10 cellular contexts compared by ENCODE assay signal in genomic region chr1:27884182-27884954, GRCh38. TPM values are rescaled to one million over a fixed set of nuclear protein-coding genes. Genes with fewer than 3 reads are reported as not detected.
DNase-seq lines count a peak whose midpoint lies in the region; ATAC-seq, FAIRE-seq and TF ChIP-seq lines count a peak whose summit lies in the region.
"Had no signal": no experiment of that assay in that cellular context is flagged by ENCODE, and none has a peak within 500 bp of the region (broad histone marks: within the 10 kb centered on the region; RNA-seq: fewer than 3 reads in every experiment).

No MANE protein-coding gene starts in this region.

- peaks cover 11% of the 10 kb centered on the region for H3K4me1 ChIP-seq in HepG2 (ENCODE audit: insufficient read depth, low read length)
- peaks cover 0 to 5% of the 10 kb centered on the region in 2 experiments; a peak in 1 of 4 replicates for H3K4me1 ChIP-seq in SK-N-SH (ENCODE audit: control insufficient read depth in 1 of 2, insufficient read depth in 2 of 2, low read depth in 1 of 2, low read length in 1 of 2)

- peak; percentile 79 for DNase-seq in CD14-positive monocyte (ENCODE audit: low spot score)
- DNase-seq in GM20000 (ENCODE audit: low spot score): peak; percentile 49
- peak; percentile 93 for DNase-seq in MV-4-11 (lab: John Stamatoyannopoulos, UW)
- no peak for DNase-seq in HepG2 (ENCODE audit: low spot score)
- DNase-seq in DMS79 (lab: John Stamatoyannopoulos, UW): no peak
- no peak for DNase-seq in stimulated activated naive CD4-positive, alpha-beta T cell treated with Interleukin-2 at 50 U/mL for 16 hours (lab: John Stamatoyannopoulos, UW)
- DNase-seq in cerebellar nuclear complex (lab: John Stamatoyannopoulos, UW): no peak
- DNase-seq in SK-N-SH: no peak

- TF ChIP-seq CTCF in CD14-positive monocyte (IDR thresholded peaks at IDR 0.05) (no peak), GM20000 (IDR thresholded peaks at IDR 0.05; ENCODE audit: extremely low read depth, missing control alignments) (no peak), HepG2 (CRISPR knock-in tag; IDR thresholded peaks at IDR 0.05) (no peak), SK-N-SH (IDR thresholded peaks at IDR 0.05) (no peak)

- H3K27ac Mint-ChIP-seq in CD14-positive monocyte: peak overlapping the region; percentile 99 to 100 (median 99)

- no peaks in the 10 kb centered on the region for H3K9me3 ChIP-seq in HepG2 (ENCODE audit: low read length)
- H3K9me3 ChIP-seq in SK-N-SH: no peaks in the 10 kb centered on the region

- no peaks in the 10 kb centered on the region for H3K9me2 ChIP-seq in SK-N-SH

- CTCF ChIA-PET in HepG2 (lab: Yijun Ruan, JAX; ENCODE audit: low intra/inter-chr PET ratio, low total read pairs) (no interaction called here), SK-N-SH (lab: Yijun Ruan, JAX) (no interaction called here)

- peaks cover 90% of the 10 kb centered on the region for H3K4me1 Mint-ChIP-seq in CD14-positive monocyte

- 80% methylated on average over 11 of the region's 21 CpGs for WGBS in HepG2 (ENCODE audit: low lambda C conversion rate)
- WGBS in SK-N-SH (ENCODE audit: low lambda C conversion rate): 90% methylated on average over 15 of the region's 21 CpGs

- peaks cover 0 to 4% (median 0%) of the 10 kb centered on the region in 3 donors for H3K27me3 Mint-ChIP-seq in CD14-positive monocyte (ENCODE audit: low read depth in 3 of 3)

- H3K79me2 ChIP-seq in HepG2 (ENCODE audit: insufficient read depth, low read length) (no peaks in the 10 kb centered on the region), SK-N-SH (ENCODE audit: insufficient read depth) (no peaks in the 10 kb centered on the region)

- no peaks in the 10 kb centered on the region for H4K20me1 ChIP-seq in HepG2 (ENCODE audit: insufficient read depth, low read length)
- H4K20me1 ChIP-seq in SK-N-SH (ENCODE audit: insufficient read depth): no peaks in the 10 kb centered on the region

- in situ Hi-C loops in HepG2 (cut with HindIII; ENCODE audit: extremely low pct_ligation_motif_present, low pct_unique_long_range_greater_than_20kb): no loop called here

- no peak for TF ChIP-seq RAD21 in HepG2 (CRISPR knock-in tag; IDR thresholded peaks at IDR 0.05)
- TF ChIP-seq RAD21 in SK-N-SH (IDR thresholded peaks at IDR 0.05; ENCODE audit: low read length): no peak

- peaks cover 0 to 1% (median 0%) of the 10 kb centered on the region in 7 donors for H3K9me3 Mint-ChIP-seq in CD14-positive monocyte

- FAIRE-seq in HepG2 (lab: Jason Lieb, UNC): no peak
- FAIRE-seq: G401.6 had no signal

- H3K4me3 ChIP-seq in HepG2 (replicated peaks in 1 of 3; ENCODE audit: insufficient read depth in 1 of 3, low read depth in 2 of 3, low read length in 3 of 3): no peak overlapping the region
- H3K4me3 ChIP-seq in SK-N-SH (ENCODE audit: low read depth in 2 of 2, low read length in 1 of 2): no peak overlapping the region

- no peak overlapping the region for H3K4me2 ChIP-seq in HepG2 (ENCODE audit: low read depth, low read length)
- H3K4me2 ChIP-seq in SK-N-SH: no peak overlapping the region

- H2AFZ ChIP-seq in HepG2 (ENCODE audit: low read length) (no peak overlapping the region), SK-N-SH (ENCODE audit: low read depth) (no peak overlapping the region)

- TF ChIP-seq POLR2A in HepG2 (IDR thresholded peaks at IDR 0.05; ENCODE audit: insufficient read depth in 1 of 2, low read depth in 2 of 2, low read length in 2 of 2): no peak

- BruUV-seq in HepG2 (replicated peaks; lab: Mats Ljungman, UMichigan): no TSS peak

- peak overlapping the region; percentile 67 to 80 for H3K4me3 Mint-ChIP-seq in CD14-positive monocyte

- intact Hi-C loops in CD14-positive monocyte (cut with micrococcal nuclease) (no loop called here), HepG2 (cut with micrococcal nuclease; ENCODE audit: unreplicated experiment) (no loop called here)

- TF ChIP-seq EP300 in HepG2 (IDR thresholded peaks at IDR 0.05; ENCODE audit: low read depth in 2 of 2, low read length in 2 of 2) (no peak), HepG2 (CRISPR knock-in tag; IDR thresholded peaks at IDR 0.05; ENCODE audit: borderline replicate concordance) (no peak), SK-N-SH (IDR thresholded peaks at IDR 0.05; ENCODE audit: borderline replicate concordance in 1 of 2, low read depth in 1 of 2, low read length in 1 of 2) (no peak)

- no peaks in the 10 kb centered on the region for H3K27me3 ChIP-seq in HepG2 (ENCODE audit: control insufficient read depth in 1 of 2, insufficient read depth in 2 of 2, low read length in 2 of 2)
- H3K27me3 ChIP-seq in SK-N-SH (ENCODE audit: insufficient read depth): no peaks in the 10 kb centered on the region

- no peaks in the 10 kb centered on the region for H3F3A ChIP-seq in SK-N-SH (replicated peaks; ENCODE audit: insufficient read depth)

- ATAC-seq in HepG2: no peak
- ATAC-seq: Panc1 had no signal

- peaks cover 79 to 98% of the 10 kb centered on the region in 2 donors for H3K36me3 Mint-ChIP-seq in CD14-positive monocyte

- POLR2A ChIA-PET in HepG2 (lab: Yijun Ruan, JAX): no interaction called here
- POLR2A ChIA-PET in SK-N-SH (lab: Yijun Ruan, JAX): no interaction called here

- H3K36me3 ChIP-seq in HepG2 (replicated peaks in 1 of 2; ENCODE audit: control insufficient read depth in 1 of 2, insufficient read depth in 2 of 2, low read length in 2 of 2) (peaks cover 0 to 2% of the 10 kb centered on the region in 2 experiments; a peak in 1 of 5 replicates), SK-N-SH (replicated peaks in 1 of 2; ENCODE audit: control insufficient read depth in 1 of 2, insufficient read depth in 2 of 2, low read length in 1 of 2) (peaks cover 0 to 2% of the 10 kb centered on the region in 2 experiments)

- H3K9ac ChIP-seq in HepG2 (ENCODE audit: insufficient read depth, low read depth, low read length) (no peak overlapping the region), SK-N-SH (no peak overlapping the region)

- no peak overlapping the region for H3K27ac ChIP-seq in HepG2 (ENCODE audit: extremely low read length, insufficient read depth, low read length)
- no peak overlapping the region for H3K27ac ChIP-seq in SK-N-SH (ENCODE audit: low read depth in 2 of 2, low read length in 1 of 2)

RNA-seq across cellular contexts. Expression of gene THEMIS2, which starts 12.0 kb away (rescaled TPM):
- polyA plus RNA-seq in CD14-positive monocyte: 100 to 1,000 TPM; 306 to 344 TPM
- total RNA-seq in HepG2 (2016; rRNA removed; fragmentation: Illumina TruSeq; extraction: Trizol): 0.38 and 0.46 TPM in 2 replicates
- total RNA-seq in HepG2 (2016; cell fraction: cytosol; rRNA removed; fragmentation: Illumina TruSeq; extraction: Trizol; ENCODE audit: low read depth): not detected in 2 replicates
- total RNA-seq in HepG2 (2016; cell fraction: insoluble cytoplasmic fraction; rRNA removed; fragmentation: Illumina TruSeq; extraction: Trizol): 0.52 and 0.74 TPM in 2 replicates
- total RNA-seq in HepG2 (2016; cell fraction: membrane; rRNA removed; fragmentation: Illumina TruSeq; extraction: Trizol): 0.28 and 0.31 TPM in 2 replicates
- 0.25 and 0.43 TPM in 2 replicates for total RNA-seq in HepG2 (2016; cell fraction: nucleus; rRNA removed; fragmentation: Illumina TruSeq; extraction: Trizol)
- 1.2 and 1.5 TPM in 2 replicates for polyA plus RNA-seq in HepG2 (2011; rRNA removed)
- polyA plus RNA-seq in HepG2 (2011; cell fraction: cytosol; rRNA removed): 0.77 and 0.78 TPM in 2 replicates
- polyA plus RNA-seq in HepG2 (2011; cell fraction: nucleus; rRNA removed): 1.5 and 1.7 TPM in 2 replicates
- polyA plus RNA-seq in HepG2 (2012): 0.43 and 0.49 TPM in 2 replicates
- polyA plus RNA-seq in HepG2 (2016; cell fraction: cytosol; fragmentation: Illumina TruSeq; extraction: Trizol; ENCODE audit: low read depth): 0.17 and 0.21 TPM in 2 replicates
- 0.22 and 0.42 TPM in 2 replicates for polyA plus RNA-seq in HepG2 (2016; cell fraction: insoluble cytoplasmic fraction; fragmentation: Illumina TruSeq; extraction: Trizol; ENCODE audit: low read depth)
- not detected in 2 replicates for polyA plus RNA-seq in HepG2 (2016; cell fraction: membrane; fragmentation: Illumina TruSeq; extraction: Trizol; ENCODE audit: low read depth)
- 0.95 and 2.0 TPM in 2 replicates for polyA plus RNA-seq in HepG2 (2016; cell fraction: nucleus; fragmentation: Illumina TruSeq; extraction: Trizol; ENCODE audit: insufficient read depth, low read depth)
- 1.1 and 4.7 TPM in 2 replicates for polyA minus RNA-seq in HepG2 (2011; rRNA and poly(A)+ RNA removed; ENCODE audit: low replicate concordance)
- 0.89 and 1.1 TPM in 2 replicates for polyA minus RNA-seq in HepG2 (2011; cell fraction: cytosol; rRNA and poly(A)+ RNA removed)
- polyA minus RNA-seq in HepG2 (2011; cell fraction: nucleus; rRNA and poly(A)+ RNA removed): 1.4 and 2.4 TPM in 2 replicates
- polyA plus RNA-seq in SK-N-SH (2012; rRNA removed): 4.1 and 4.9 TPM in 2 replicates
- polyA plus RNA-seq in SK-N-SH (2012; cell fraction: cytosol; rRNA removed): 2.2 and 3.0 TPM in 2 replicates
- polyA plus RNA-seq in SK-N-SH (2012; cell fraction: nucleus; rRNA removed): 5.5 and 6.4 TPM in 2 replicates

RNA-seq across cellular contexts. Expression of gene RPA2, which starts 30.0 kb away (rescaled TPM):
- polyA plus RNA-seq in CD14-positive monocyte: 100 to 1,000 TPM in 1 of 2 donors, 10 to 100 TPM in 1; 67.3 to 106 TPM
- total RNA-seq in HepG2 (2016; rRNA removed; fragmentation: Illumina TruSeq; extraction: Trizol): 43.4 and 60.0 TPM in 2 replicates
- 10.3 and 13.5 TPM in 2 replicates for total RNA-seq in HepG2 (2016; cell fraction: cytosol; rRNA removed; fragmentation: Illumina TruSeq; extraction: Trizol; ENCODE audit: low read depth)
- 41.1 and 61.2 TPM in 2 replicates for total RNA-seq in HepG2 (2016; cell fraction: insoluble cytoplasmic fraction; rRNA removed; fragmentation: Illumina TruSeq; extraction: Trizol)
- 19.9 and 22.1 TPM in 2 replicates for total RNA-seq in HepG2 (2016; cell fraction: membrane; rRNA removed; fragmentation: Illumina TruSeq; extraction: Trizol)
- total RNA-seq in HepG2 (2016; cell fraction: nucleus; rRNA removed; fragmentation: Illumina TruSeq; extraction: Trizol): 14.7 and 16.3 TPM in 2 replicates
- 19.0 and 21.4 TPM in 2 replicates for polyA plus RNA-seq in HepG2 (2011; rRNA removed)
- polyA plus RNA-seq in HepG2 (2011; cell fraction: cytosol; rRNA removed): 13.6 and 14.6 TPM in 2 replicates
- 5.7 and 8.3 TPM in 2 replicates for polyA plus RNA-seq in HepG2 (2011; cell fraction: nucleus; rRNA removed)
- polyA plus RNA-seq in HepG2 (2012): 13.4 and 17.0 TPM in 2 replicates
- 9.1 and 10.3 TPM in 2 replicates for polyA plus RNA-seq in HepG2 (2016; cell fraction: cytosol; fragmentation: Illumina TruSeq; extraction: Trizol; ENCODE audit: low read depth)
- 54.6 and 55.8 TPM in 2 replicates for polyA plus RNA-seq in HepG2 (2016; cell fraction: insoluble cytoplasmic fraction; fragmentation: Illumina TruSeq; extraction: Trizol; ENCODE audit: low read depth)
- 13.0 and 14.5 TPM in 2 replicates for polyA plus RNA-seq in HepG2 (2016; cell fraction: membrane; fragmentation: Illumina TruSeq; extraction: Trizol; ENCODE audit: low read depth)
- polyA plus RNA-seq in HepG2 (2016; cell fraction: nucleus; fragmentation: Illumina TruSeq; extraction: Trizol; ENCODE audit: insufficient read depth, low read depth): 20.7 and 24.5 TPM in 2 replicates
- polyA minus RNA-seq in HepG2 (2011; rRNA and poly(A)+ RNA removed; ENCODE audit: low replicate concordance): 10.2 and 36.1 TPM in 2 replicates
- 7.2 and 9.5 TPM in 2 replicates for polyA minus RNA-seq in HepG2 (2011; cell fraction: cytosol; rRNA and poly(A)+ RNA removed)
- 2.7 and 4.2 TPM in 2 replicates for polyA minus RNA-seq in HepG2 (2011; cell fraction: nucleus; rRNA and poly(A)+ RNA removed)
- polyA plus RNA-seq in SK-N-SH (2012; rRNA removed): 39.8 and 39.9 TPM in 2 replicates
- polyA plus RNA-seq in SK-N-SH (2012; cell fraction: cytosol; rRNA removed): 39.9 and 41.1 TPM in 2 replicates
- 14.9 and 26.1 TPM in 2 replicates for polyA plus RNA-seq in SK-N-SH (2012; cell fraction: nucleus; rRNA removed)

RNA-seq across cellular contexts. Expression of gene SMPDL3B, which starts 50.4 kb away (rescaled TPM):
- polyA plus RNA-seq in CD14-positive monocyte (under 1 TPM in 1 of 2 donors, not detected in 1; 0.13 TPM), HepG2 (2011; rRNA removed) (0.95 and 1.3 TPM in 2 replicates), SK-N-SH (2012; rRNA removed) (0.67 and 0.95 TPM in 2 replicates)
- total RNA-seq in HepG2 (2016; rRNA removed; fragmentation: Illumina TruSeq; extraction: Trizol): 0.13 and 0.29 TPM in 2 replicates
- 0.18 TPM in 1 of 2 replicates, not detected in the other for total RNA-seq in HepG2 (2016; cell fraction: cytosol; rRNA removed; fragmentation: Illumina TruSeq; extraction: Trizol; ENCODE audit: low read depth)
- 0.16 and 0.24 TPM in 2 replicates for total RNA-seq in HepG2 (2016; cell fraction: insoluble cytoplasmic fraction; rRNA removed; fragmentation: Illumina TruSeq; extraction: Trizol)
- total RNA-seq in HepG2 (2016; cell fraction: membrane; rRNA removed; fragmentation: Illumina TruSeq; extraction: Trizol): 0.10 and 0.19 TPM in 2 replicates
- total RNA-seq in HepG2 (2016; cell fraction: nucleus; rRNA removed; fragmentation: Illumina TruSeq; extraction: Trizol): 0.25 and 0.40 TPM in 2 replicates
- 1.0 and 2.1 TPM in 2 replicates for polyA plus RNA-seq in HepG2 (2011; cell fraction: cytosol; rRNA removed)
- polyA plus RNA-seq in HepG2 (2011; cell fraction: nucleus; rRNA removed): 0.39 and 0.57 TPM in 2 replicates
- polyA plus RNA-seq in HepG2 (2012): 0.36 and 0.51 TPM in 2 replicates
- not detected in 2 replicates for polyA plus RNA-seq in HepG2 (2016; cell fraction: cytosol; fragmentation: Illumina TruSeq; extraction: Trizol; ENCODE audit: low read depth)
- 0.28 TPM in 1 of 2 replicates, not detected in the other for polyA plus RNA-seq in HepG2 (2016; cell fraction: insoluble cytoplasmic fraction; fragmentation: Illumina TruSeq; extraction: Trizol; ENCODE audit: low read depth)
- polyA plus RNA-seq in HepG2 (2016; cell fraction: membrane; fragmentation: Illumina TruSeq; extraction: Trizol; ENCODE audit: low read depth): not detected in 2 replicates
- 1.4 TPM in 1 of 2 replicates, not detected in the other for polyA plus RNA-seq in HepG2 (2016; cell fraction: nucleus; fragmentation: Illumina TruSeq; extraction: Trizol; ENCODE audit: insufficient read depth, low read depth)
- 0.84 and 9.7 TPM in 2 replicates for polyA minus RNA-seq in HepG2 (2011; rRNA and poly(A)+ RNA removed; ENCODE audit: low replicate concordance)
- not detected in 2 replicates for polyA minus RNA-seq in HepG2 (2011; cell fraction: cytosol; rRNA and poly(A)+ RNA removed)
- not detected in 2 replicates for polyA minus RNA-seq in HepG2 (2011; cell fraction: nucleus; rRNA and poly(A)+ RNA removed)
- polyA plus RNA-seq in SK-N-SH (2012; cell fraction: cytosol; rRNA removed): 0.35 and 0.46 TPM in 2 replicates
- polyA plus RNA-seq in SK-N-SH (2012; cell fraction: nucleus; rRNA removed): 0.64 and 0.82 TPM in 2 replicates

RNA-seq across cellular contexts. Expression of gene PPP1R8, which starts 53.8 kb away (rescaled TPM):
- polyA plus RNA-seq in CD14-positive monocyte (10 to 100 TPM; 21.4 to 23.9 TPM), HepG2 (2011; rRNA removed) (35.5 and 38.3 TPM in 2 replicates), SK-N-SH (2012; rRNA removed) (41.8 and 55.4 TPM in 2 replicates)
- total RNA-seq in HepG2 (2016; rRNA removed; fragmentation: Illumina TruSeq; extraction: Trizol): 62.2 and 98.1 TPM in 2 replicates
- total RNA-seq in HepG2 (2016; cell fraction: cytosol; rRNA removed; fragmentation: Illumina TruSeq; extraction: Trizol; ENCODE audit: low read depth): 12.8 and 14.3 TPM in 2 replicates
- 62.7 and 98.4 TPM in 2 replicates for total RNA-seq in HepG2 (2016; cell fraction: insoluble cytoplasmic fraction; rRNA removed; fragmentation: Illumina TruSeq; extraction: Trizol)
- total RNA-seq in HepG2 (2016; cell fraction: membrane; rRNA removed; fragmentation: Illumina TruSeq; extraction: Trizol): 39.3 and 40.1 TPM in 2 replicates
- 25.9 and 28.7 TPM in 2 replicates for total RNA-seq in HepG2 (2016; cell fraction: nucleus; rRNA removed; fragmentation: Illumina TruSeq; extraction: Trizol)
- polyA plus RNA-seq in HepG2 (2011; cell fraction: cytosol; rRNA removed): 30.3 and 33.6 TPM in 2 replicates
- 15.4 and 17.5 TPM in 2 replicates for polyA plus RNA-seq in HepG2 (2011; cell fraction: nucleus; rRNA removed)
- 26.0 and 27.6 TPM in 2 replicates for polyA plus RNA-seq in HepG2 (2012)
- polyA plus RNA-seq in HepG2 (2016; cell fraction: cytosol; fragmentation: Illumina TruSeq; extraction: Trizol; ENCODE audit: low read depth): 6.0 and 6.1 TPM in 2 replicates
- polyA plus RNA-seq in HepG2 (2016; cell fraction: insoluble cytoplasmic fraction; fragmentation: Illumina TruSeq; extraction: Trizol; ENCODE audit: low read depth): 85.3 and 95.4 TPM in 2 replicates
- polyA plus RNA-seq in HepG2 (2016; cell fraction: membrane; fragmentation: Illumina TruSeq; extraction: Trizol; ENCODE audit: low read depth): 21.0 and 21.2 TPM in 2 replicates
- 38.0 and 42.7 TPM in 2 replicates for polyA plus RNA-seq in HepG2 (2016; cell fraction: nucleus; fragmentation: Illumina TruSeq; extraction: Trizol; ENCODE audit: insufficient read depth, low read depth)
- polyA minus RNA-seq in HepG2 (2011; rRNA and poly(A)+ RNA removed; ENCODE audit: low replicate concordance): 75.2 and 154 TPM in 2 replicates
- polyA minus RNA-seq in HepG2 (2011; cell fraction: cytosol; rRNA and poly(A)+ RNA removed): 25.6 and 26.0 TPM in 2 replicates
- 15.5 and 16.3 TPM in 2 replicates for polyA minus RNA-seq in HepG2 (2011; cell fraction: nucleus; rRNA and poly(A)+ RNA removed)
- polyA plus RNA-seq in SK-N-SH (2012; cell fraction: cytosol; rRNA removed): 46.2 and 58.1 TPM in 2 replicates
- 15.8 and 32.2 TPM in 2 replicates for polyA plus RNA-seq in SK-N-SH (2012; cell fraction: nucleus; rRNA removed)

Comparison
In these comparisons a context has a peak if more than half of its experiments do, and no peak if none do; other contexts are left out.
1. DNase-seq: peak in CD14-positive monocyte (single experiment), GM20000 (single experiment) and MV-4-11 (single experiment); none in HepG2 (single experiment), DMS79 (single experiment), stimulated activated naive CD4-positive, alpha-beta T cell treated with Interleukin-2 at 50 U/mL for 16 hours (single experiment), cerebellar nuclear complex (0 of 2) and SK-N-SH (single experiment).
2. RNA of gene THEMIS2, which starts 12.0 kb away (polyA plus RNA-seq): 306 to 344 TPM in CD14-positive monocyte; 2.2 to 6.4 TPM in SK-N-SH and 0.17 to 2.0 TPM in HepG2; every median in the first group is over 10 times any median in the second.